Comparison of ENCODE assay signal across 8 cellular contexts in genomic region chr3:160226026-160226739, GRCh38. TPM values are rescaled to one million over a fixed set of nuclear protein-coding genes. Genes with fewer than 3 reads are reported as not detected.
A peak's percentile ranks its signal among the peaks of the same experiment; 100 is the strongest.
DNase-seq lines count a peak whose midpoint lies in the region; ATAC-seq, FAIRE-seq and TF ChIP-seq lines count a peak whose summit lies in the region.

No MANE protein-coding gene starts in this region.

- FAIRE-seq in HepG2 (lab: Jason Lieb, UNC): no peak

- H3K27ac ChIP-seq in HepG2 (ENCODE audit: extremely low read length, insufficient read depth, low read length): no peak overlapping the region
- H3K27ac ChIP-seq in tibial artery: no peak overlapping the region

- BruUV-seq in MCF 10A (replicated peaks; lab: Mats Ljungman, UMichigan) (no TSS peak), HepG2 (replicated peaks; lab: Mats Ljungman, UMichigan) (no TSS peak)

- TF ChIP-seq CTCF in HFFc6 (IDR thresholded peaks at IDR 0.05) (no peak), MCF 10A (IDR thresholded peaks at IDR 0.05; ENCODE audit: unreplicated experiment) (no peak), HepG2 (CRISPR knock-in tag; IDR thresholded peaks at IDR 0.05) (no peak), tibial artery (IDR thresholded peaks at IDR 0.05) (no peak)

- no peaks in the 10 kb centered on the region for H3K79me2 ChIP-seq in HepG2 (ENCODE audit: insufficient read depth, low read length)

- H3K9me3 Mint-ChIP-seq in HFFc6 (no peaks in the 10 kb centered on the region), MCF 10A (ENCODE audit: unreplicated experiment) (no peaks in the 10 kb centered on the region)

- WGBS in HepG2 (ENCODE audit: low lambda C conversion rate): 21% methylated on average over 20 of the region's 78 CpGs

- intact Hi-C loops in MCF 10A (cut with micrococcal nuclease) (loop anchor here (10.0 kb wide), 1 partner anchor 189 kb away; no protein-coding TSS in a partner anchor), HepG2 (cut with micrococcal nuclease; ENCODE audit: unreplicated experiment) (loop anchor here (5.0 kb wide), 3 partner anchors 106 to 194 kb away; no protein-coding TSS in a partner anchor), tibial artery (cut with DNase I; ENCODE audit: low total_unique reads) (no loop called here)

- H3K27me3 ChIP-seq in HepG2 (ENCODE audit: control insufficient read depth in 1 of 2, insufficient read depth in 2 of 2, low read length in 2 of 2) (peaks cover 8 to 30% of the 10 kb centered on the region in 2 experiments), tibial artery (peaks cover 0 to 16% of the 10 kb centered on the region in 2 donors)

- H3K27me3 Mint-ChIP-seq in HFFc6 (ENCODE audit: insufficient read depth) (no peaks in the 10 kb centered on the region), MCF 10A (ENCODE audit: insufficient read depth, unreplicated experiment) (no peaks in the 10 kb centered on the region)

- POLR2A ChIA-PET in MCF 10A (lab: Yijun Ruan, JAX): interaction anchor here (0.6 kb wide), 1 partner anchor 8 kb away, joined by 3 read pairs; no protein-coding TSS in a partner anchor
- POLR2A ChIA-PET in HepG2 (lab: Yijun Ruan, JAX): no interaction called here

- H3K36me3 ChIP-seq in HepG2 (replicated peaks in 1 of 2; ENCODE audit: control insufficient read depth in 1 of 2, insufficient read depth in 2 of 2, low read length in 2 of 2): no peaks in the 10 kb centered on the region
- no peaks in the 10 kb centered on the region for H3K36me3 ChIP-seq in tibial artery

- H3K4me3 Mint-ChIP-seq in HFFc6 (peak overlapping the region; percentile 80), MCF 10A (ENCODE audit: unreplicated experiment) (peak overlapping the region; percentile 65)

- in situ Hi-C loops in HepG2 (cut with HindIII; ENCODE audit: extremely low pct_ligation_motif_present, low pct_unique_long_range_greater_than_20kb): no loop called here

- CTCF ChIA-PET in MCF 10A (lab: Yijun Ruan, JAX): interaction anchor here (0.6 to 2.1 kb wide), 9 partner anchors 10 to 264 kb away, joined by 3 to 12 read pairs (median 5); no protein-coding TSS in a partner anchor
- CTCF ChIA-PET in HepG2 (lab: Yijun Ruan, JAX; ENCODE audit: low intra/inter-chr PET ratio, low total read pairs): interaction anchor here (0.7 to 1.2 kb wide), 2 partner anchors 188 to 194 kb away, joined by 3 read pairs; no protein-coding TSS in a partner anchor

- no peak for TF ChIP-seq RAD21 in HepG2 (CRISPR knock-in tag; IDR thresholded peaks at IDR 0.05)

- H3K27ac Mint-ChIP-seq in HFFc6: no peak overlapping the region
- H3K27ac Mint-ChIP-seq in MCF 10A (ENCODE audit: low read depth, unreplicated experiment): no peak overlapping the region

- ATAC-seq in HepG2: peak; percentile 62

- no peaks in the 10 kb centered on the region for H3K36me3 Mint-ChIP-seq in HFFc6 (ENCODE audit: low read depth)
- H3K36me3 Mint-ChIP-seq in MCF 10A (ENCODE audit: insufficient read depth, unreplicated experiment): no peaks in the 10 kb centered on the region

- H3K9me3 ChIP-seq in HepG2 (ENCODE audit: low read length) (no peaks in the 10 kb centered on the region), tibial artery (no peaks in the 10 kb centered on the region)

- TF ChIP-seq EP300 in HepG2 (IDR thresholded peaks at IDR 0.05; ENCODE audit: low read depth in 2 of 2, low read length in 2 of 2) (no peak), HepG2 (CRISPR knock-in tag; IDR thresholded peaks at IDR 0.05; ENCODE audit: borderline replicate concordance) (no peak)

- H3K4me3 ChIP-seq in HepG2 (replicated peaks in 1 of 3; ENCODE audit: insufficient read depth in 1 of 3, low read depth in 2 of 3, low read length in 3 of 3) (peak overlapping the region; percentile 57 to 73 (median 59); a peak in 5 of 6 replicates), tibial artery (peak overlapping the region; percentile 57 to 68)

- H3K4me1 Mint-ChIP-seq in HFFc6 (ENCODE audit: low read depth): peaks cover 6% of the 10 kb centered on the region
- H3K4me1 Mint-ChIP-seq in MCF 10A (ENCODE audit: insufficient read depth, unreplicated experiment): no peaks in the 10 kb centered on the region

- DNase-seq in activated T-cell treated with anti-CD3 and anti-CD28 coated beads, Interleukin-2, amount 50 U/mL, for 1 hour: peak; percentile 18
- no peak for DNase-seq in activated T-cell treated with anti-CD3 and anti-CD28 coated beads for 4 hours
- no peak for DNase-seq in HFFc6
- peak; percentile 41 to 61 for DNase-seq in NCI-H526 (lab: John Stamatoyannopoulos, UW)
- no peak for DNase-seq in MCF 10A (ENCODE audit: unreplicated experiment)
- DNase-seq in HepG2 (ENCODE audit: low spot score): no peak
- DNase-seq in tibial artery: no peak
- no peak for DNase-seq in DMS153 (lab: John Stamatoyannopoulos, UW)

- peak overlapping the region; percentile 88 for H3K4me2 ChIP-seq in HepG2 (ENCODE audit: low read depth, low read length)

- H4K20me1 ChIP-seq in HepG2 (ENCODE audit: insufficient read depth, low read length): no peaks in the 10 kb centered on the region

- peaks cover 13% of the 10 kb centered on the region for H3K4me1 ChIP-seq in HepG2 (ENCODE audit: insufficient read depth, low read length)
- H3K4me1 ChIP-seq in tibial artery: peaks cover 0 to 22% (median 16%) of the 10 kb centered on the region in 4 donors

- no peak overlapping the region for H2AFZ ChIP-seq in HepG2 (ENCODE audit: low read length)

- no peak for TF ChIP-seq POLR2A in HepG2 (IDR thresholded peaks at IDR 0.05; ENCODE audit: insufficient read depth in 1 of 2, low read depth in 2 of 2, low read length in 2 of 2)

- H3K9ac ChIP-seq in HepG2 (ENCODE audit: insufficient read depth, low read depth, low read length): no peak overlapping the region

TF ChIP-seq in HepG2, 621 proteins besides CTCF, POLR2A, EP300 and RAD21 (continues in another document):
- TF ChIP-seq ZFP37 (CRISPR knock-in tag; IDR thresholded peaks at IDR 0.05; ENCODE audit: borderline replicate concordance) (no peak), ETV6 (CRISPR knock-in tag; conservative IDR thresholded peaks at IDR 0.05) (no peak), ZNF121 (CRISPR knock-in tag; IDR thresholded peaks at IDR 0.05) (no peak), ZNF557 (CRISPR knock-in tag; IDR thresholded peaks at IDR 0.05) (no peak)
- TF ChIP-seq, protein P1, sequence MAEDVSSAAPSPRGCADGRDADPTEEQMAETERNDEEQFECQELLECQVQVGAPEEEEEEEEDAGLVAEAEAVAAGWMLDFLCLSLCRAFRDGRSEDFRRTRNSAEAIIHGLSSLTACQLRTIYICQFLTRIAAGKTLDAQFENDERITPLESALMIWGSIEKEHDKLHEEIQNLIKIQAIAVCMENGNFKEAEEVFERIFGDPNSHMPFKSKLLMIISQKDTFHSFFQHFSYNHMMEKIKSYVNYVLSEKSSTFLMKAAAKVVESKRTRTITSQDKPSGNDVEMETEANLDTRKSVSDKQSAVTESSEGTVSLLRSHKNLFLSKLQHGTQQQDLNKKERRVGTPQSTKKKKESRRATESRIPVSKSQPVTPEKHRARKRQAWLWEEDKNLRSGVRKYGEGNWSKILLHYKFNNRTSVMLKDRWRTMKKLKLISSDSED (CRISPR knock-in tag; IDR thresholded peaks at IDR 0.05): no peak
- TF ChIP-seq, protein P2, sequence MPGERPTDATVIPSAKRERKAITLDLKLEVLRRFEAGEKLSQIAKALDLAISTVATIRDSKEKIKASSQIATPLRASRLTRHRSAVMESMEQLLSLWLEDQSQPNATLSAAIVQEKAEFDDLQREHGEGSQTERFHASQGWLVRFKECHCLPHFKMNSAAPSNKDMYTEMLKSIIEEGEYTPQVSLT (CRISPR knock-in tag; IDR thresholded peaks at IDR 0.05; ENCODE audit: borderline replicate concordance, low read depth): no peak

RNA-seq across cellular contexts. Expression of gene C3orf80, which starts 1.0 kb away (rescaled TPM):
- total RNA-seq in HFFc6 (2021; fragmentation: NEBNext Ultra II Directional; extraction: Animal tissue kit (Norgen Biotek cat#: 25700)): under 1 TPM; 0.26 to 0.95 (median 0.47) TPM
- total RNA-seq in MCF 10A (2022) (0.28 and 0.29 TPM in 2 replicates), HepG2 (2016; rRNA removed; fragmentation: Illumina TruSeq; extraction: Trizol) (0.04 TPM in 1 of 2 replicates, not detected in the other)
- not detected in 2 replicates for total RNA-seq in HepG2 (2016; cell fraction: cytosol; rRNA removed; fragmentation: Illumina TruSeq; extraction: Trizol; ENCODE audit: low read depth)
- 0.04 TPM in 1 of 2 replicates, not detected in the other for total RNA-seq in HepG2 (2016; cell fraction: insoluble cytoplasmic fraction; rRNA removed; fragmentation: Illumina TruSeq; extraction: Trizol)
- not detected in 2 replicates for total RNA-seq in HepG2 (2016; cell fraction: membrane; rRNA removed; fragmentation: Illumina TruSeq; extraction: Trizol)
- total RNA-seq in HepG2 (2016; cell fraction: nucleus; rRNA removed; fragmentation: Illumina TruSeq; extraction: Trizol): not detected in 2 replicates
- polyA plus RNA-seq in HepG2 (2011; rRNA removed): 0.03 TPM in 2 replicates
- polyA plus RNA-seq in HepG2 (2011; cell fraction: cytosol; rRNA removed): 0.01 TPM in 2 replicates
- 0.06 TPM in 1 of 2 replicates, not detected in the other for polyA plus RNA-seq in HepG2 (2011; cell fraction: nucleus; rRNA removed)
- polyA plus RNA-seq in HepG2 (2012): not detected in 2 replicates
- not detected in 2 replicates for polyA plus RNA-seq in HepG2 (2016; cell fraction: cytosol; fragmentation: Illumina TruSeq; extraction: Trizol; ENCODE audit: low read depth)
- not detected in 2 replicates for polyA plus RNA-seq in HepG2 (2016; cell fraction: insoluble cytoplasmic fraction; fragmentation: Illumina TruSeq; extraction: Trizol; ENCODE audit: low read depth)
- polyA plus RNA-seq in HepG2 (2016; cell fraction: membrane; fragmentation: Illumina TruSeq; extraction: Trizol; ENCODE audit: low read depth): not detected in 2 replicates
- not detected in 2 replicates for polyA plus RNA-seq in HepG2 (2016; cell fraction: nucleus; fragmentation: Illumina TruSeq; extraction: Trizol; ENCODE audit: insufficient read depth, low read depth)
- polyA minus RNA-seq in HepG2 (2011; rRNA and poly(A)+ RNA removed; ENCODE audit: low replicate concordance): not detected in 2 replicates
- polyA minus RNA-seq in HepG2 (2011; cell fraction: cytosol; rRNA and poly(A)+ RNA removed): not detected in 2 replicates
- not detected in 2 replicates for polyA minus RNA-seq in HepG2 (2011; cell fraction: nucleus; rRNA and poly(A)+ RNA removed)

Comparison
In these comparisons a context has a peak if more than half of its experiments do, and no peak if none do; other contexts are left out.
1. DNase-seq: peak in activated T-cell treated with anti-CD3 and anti-CD28 coated beads, Interleukin-2, amount 50 U/mL, for 1 hour (single experiment) and NCI-H526 (2 of 2); none in activated T-cell treated with anti-CD3 and anti-CD28 coated beads for 4 hours (single experiment), HFFc6 (single experiment), MCF 10A (single experiment), HepG2 (single experiment), tibial artery (0 of 2) and DMS153 (single experiment).